Comparison of ENCODE assay signal across 9 cellular contexts in genomic region chr9:70352802-70353201, GRCh38.
DNase-seq lines count a peak whose midpoint lies in the region; ATAC-seq and TF ChIP-seq lines count a peak whose summit lies in the region.
"Had no signal": no experiment of that assay in that cellular context is flagged by ENCODE, and none has a peak within 500 bp of the region (broad histone marks: within the 10 kb centered on the region; RNA-seq: fewer than 3 reads in every experiment).

No MANE protein-coding gene starts in this region.

- TF ChIP-seq CTCF in HFF-Myc (IDR thresholded peaks at IDR 0.05; ENCODE audit: low read depth, low read length, missing control alignments), result peak; percentile 36

- no peaks in the 10 kb centered on the region for H3K4me1 Mint-ChIP-seq in naive B cell

- no peaks in the 10 kb centered on the region for H3K27me3 Mint-ChIP-seq in naive B cell
- H3K27me3 Mint-ChIP-seq: activated naive CD8-positive, alpha-beta T cell had no signal

- no peaks in the 10 kb centered on the region for H3K36me3 Mint-ChIP-seq in naive B cell
- H3K36me3 Mint-ChIP-seq: activated naive CD8-positive, alpha-beta T cell had no signal

- DNase-seq in CD1c-positive myeloid dendritic cell (ENCODE audit: extremely low spot score) (peak; percentile 19), HFF-Myc (ENCODE audit: extremely low read depth, low read depth) (no peak), naive B cell (peak; percentile 14), UCSD-AML1 (lab: John Stamatoyannopoulos, UW; ENCODE audit: unreplicated experiment) (no peak)
- DNase-seq in central memory CD4-positive, alpha-beta T cell, result peak; percentile 5

- H3K4me3 Mint-ChIP-seq in naive B cell, result no peak overlapping the region
- H3K4me3 Mint-ChIP-seq: activated naive CD8-positive, alpha-beta T cell had no signal

- ATAC-seq in naive B cell (ENCODE audit: low read depth in 2 of 2) (no peak), GM21381 (IDR thresholded peaks at IDR 0.05; ENCODE audit: unreplicated experiment) (no peak), HG03135 (IDR thresholded peaks at IDR 0.05; ENCODE audit: unreplicated experiment) (no peak), HG03378 (IDR thresholded peaks at IDR 0.05; ENCODE audit: unreplicated experiment) (no peak)

- no peak overlapping the region for H3K27ac Mint-ChIP-seq in naive B cell
- H3K27ac Mint-ChIP-seq: activated naive CD8-positive, alpha-beta T cell had no signal

- H3K4me3 ChIP-seq in HFF-Myc (replicated peaks; ENCODE audit: low read depth, low read length), result no peak overlapping the region

- H3K9me3 Mint-ChIP-seq in naive B cell, result no peaks in the 10 kb centered on the region

Comparison
In these comparisons a context has a peak if more than half of its experiments do, and no peak if none do; other contexts are left out.
1. DNase-seq: peak in CD1c-positive myeloid dendritic cell (single experiment), central memory CD4-positive, alpha-beta T cell (single experiment) and naive B cell (single experiment); none in HFF-Myc (single experiment) and UCSD-AML1 (single experiment).